Comparison of ENCODE assay signal across 8 cellular contexts in the genomic region with DNA sequence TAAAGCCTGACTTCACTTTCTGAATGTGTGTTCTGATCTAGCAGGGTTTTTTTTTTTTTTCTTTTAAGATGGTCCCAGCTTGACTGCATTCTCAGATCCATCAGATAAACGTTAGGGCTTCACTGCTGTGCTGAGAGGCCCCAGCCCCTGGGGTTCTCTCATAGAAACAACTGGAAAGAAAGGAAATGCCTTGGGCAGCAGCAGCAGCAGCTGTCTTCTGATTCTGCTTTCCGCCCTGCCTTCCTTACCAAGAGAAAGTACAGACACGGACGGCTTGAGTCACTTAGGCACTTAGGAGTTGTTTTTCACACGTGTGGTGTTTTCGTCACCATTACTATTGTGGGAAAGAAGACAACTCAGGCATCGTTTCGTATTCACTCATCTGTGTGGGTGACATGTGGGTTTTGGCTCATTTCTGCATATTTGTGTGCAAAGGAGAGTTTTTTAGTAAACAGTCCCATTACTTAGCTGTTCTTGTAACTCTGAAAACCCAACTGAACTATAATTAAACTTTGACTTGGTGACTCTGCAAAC.
A peak's percentile ranks its signal among the peaks of the same experiment; 100 is the strongest.
DNase-seq lines count a peak whose midpoint lies in the region; ATAC-seq, FAIRE-seq and TF ChIP-seq lines count a peak whose summit lies in the region.

No MANE protein-coding gene starts in this region.

- no peaks in the 10 kb centered on the region for H3K27me3 Mint-ChIP-seq in activated CD8-positive, alpha-beta T cell treated with anti-CD3 and anti-CD28 coated beads for 36 hours
- H3K27me3 Mint-ChIP-seq in natural killer cell treated with Interleukin-12 subunit alpha and Interleukin-12 subunit beta and Interleukin-15 and Interleukin-18, amount 100 ng/mL, for 72 hours, result no peaks in the 10 kb centered on the region
- no peaks in the 10 kb centered on the region for H3K27me3 Mint-ChIP-seq in stimulated activated memory B cell treated with anti-CD40 and anti-IgM and Interleukin-4, amounts not matched to agents 10 μg/mL and 1 μg/mL and 100 μg/mL, for 72 hours

- peak; percentile 91 for FAIRE-seq in endometrium (lab: Jason Lieb, UNC)

- H3K4me1 Mint-ChIP-seq in activated CD8-positive, alpha-beta T cell treated with anti-CD3 and anti-CD28 coated beads for 36 hours (ENCODE audit: low read depth), result peaks cover 62% of the 10 kb centered on the region
- H3K4me1 Mint-ChIP-seq in natural killer cell treated with Interleukin-12 subunit alpha and Interleukin-12 subunit beta and Interleukin-15 and Interleukin-18, amount 100 ng/mL, for 72 hours (ENCODE audit: low read depth in 2 of 2), result peaks cover 53 to 67% of the 10 kb centered on the region in 2 donors
- peaks cover 49% of the 10 kb centered on the region for H3K4me1 Mint-ChIP-seq in stimulated activated memory B cell treated with anti-CD40 and anti-IgM and Interleukin-4, amounts not matched to agents 10 μg/mL and 1 μg/mL and 100 μg/mL, for 72 hours

- ATAC-seq in GM19328 (IDR thresholded peaks at IDR 0.05; ENCODE audit: unreplicated experiment), result peak; percentile 79
- peak; percentile 57 for ATAC-seq in HG03442 (IDR thresholded peaks at IDR 0.05; ENCODE audit: unreplicated experiment)
- peak; percentile 64 for ATAC-seq in activated CD8-positive, alpha-beta T cell treated with anti-CD3 and anti-CD28 coated beads for 36 hours
- ATAC-seq in natural killer cell treated with Interleukin-12 subunit alpha and Interleukin-12 subunit beta and Interleukin-15 and Interleukin-18, amount 100 ng/mL, for 72 hours, result peak; percentile 77 to 90
- ATAC-seq in stimulated activated memory B cell treated with anti-CD40 and anti-IgM and Interleukin-4, amounts not matched to agents 10 μg/mL and 1 μg/mL and 100 μg/mL, for 72 hours, result peak; percentile 90

- POLR2A ChIA-PET in activated CD8-positive, alpha-beta T cell treated with anti-CD3 and anti-CD28 coated beads for 36 hours (lab: Charles Lee), result interaction anchor here (0.8 to 2.9 kb wide), 10 partner anchors 23 to 967 kb away, joined by 3 to 20 read pairs (median 6); no protein-coding TSS in a partner anchor

- H3K9me3 Mint-ChIP-seq in activated CD8-positive, alpha-beta T cell treated with anti-CD3 and anti-CD28 coated beads for 36 hours, result no peaks in the 10 kb centered on the region
- no peaks in the 10 kb centered on the region for H3K9me3 Mint-ChIP-seq in natural killer cell treated with Interleukin-12 subunit alpha and Interleukin-12 subunit beta and Interleukin-15 and Interleukin-18, amount 100 ng/mL, for 72 hours
- H3K9me3 Mint-ChIP-seq in stimulated activated memory B cell treated with anti-CD40 and anti-IgM and Interleukin-4, amounts not matched to agents 10 μg/mL and 1 μg/mL and 100 μg/mL, for 72 hours, result no peaks in the 10 kb centered on the region

- DNase-seq in A172 (ENCODE audit: low spot score) (peak; percentile 81), NCI-H146 treated with DMSO at 0.1 percent for 48 hours (lab: John Stamatoyannopoulos, UW; ENCODE audit: unreplicated experiment) (no peak)
- peak; percentile 90 for DNase-seq in activated CD8-positive, alpha-beta T cell treated with anti-CD3 and anti-CD28 coated beads for 36 hours
- DNase-seq in natural killer cell treated with Interleukin-12 subunit alpha and Interleukin-12 subunit beta and Interleukin-15 and Interleukin-18, amount 100 ng/mL, for 72 hours (ENCODE audit: low spot score), result peak; percentile 87

- intact Hi-C loops in activated CD8-positive, alpha-beta T cell treated with anti-CD3 and anti-CD28 coated beads for 36 hours (cut with micrococcal nuclease), result loop anchor here (5.0 kb wide), 4 partner anchors 45 to 545 kb away; no protein-coding TSS in a partner anchor

- CTCF ChIA-PET in activated CD8-positive, alpha-beta T cell treated with anti-CD3 and anti-CD28 coated beads for 36 hours (lab: Charles Lee), result interaction anchor here (0.6 to 2.0 kb wide), 8 partner anchors 23 to 543 kb away, joined by 3 to 6 read pairs (median 3); no protein-coding TSS in a partner anchor

- TF ChIP-seq CTCF in activated CD8-positive, alpha-beta T cell treated with anti-CD3 and anti-CD28 coated beads for 36 hours (IDR thresholded peaks at IDR 0.05), result no peak

- peak overlapping the region; percentile 53 for H3K4me3 Mint-ChIP-seq in activated CD8-positive, alpha-beta T cell treated with anti-CD3 and anti-CD28 coated beads for 36 hours
- peak overlapping the region; percentile 87 for H3K4me3 Mint-ChIP-seq in natural killer cell treated with Interleukin-12 subunit alpha and Interleukin-12 subunit beta and Interleukin-15 and Interleukin-18, amount 100 ng/mL, for 72 hours
- peak overlapping the region; percentile 47 for H3K4me3 Mint-ChIP-seq in stimulated activated memory B cell treated with anti-CD40 and anti-IgM and Interleukin-4, amounts not matched to agents 10 μg/mL and 1 μg/mL and 100 μg/mL, for 72 hours

- H3K27ac Mint-ChIP-seq in activated CD8-positive, alpha-beta T cell treated with anti-CD3 and anti-CD28 coated beads for 36 hours, result peak overlapping the region; percentile 87
- H3K27ac Mint-ChIP-seq in natural killer cell treated with Interleukin-12 subunit alpha and Interleukin-12 subunit beta and Interleukin-15 and Interleukin-18, amount 100 ng/mL, for 72 hours, result peak overlapping the region; percentile 90 to 92
- peak overlapping the region; percentile 90 for H3K27ac Mint-ChIP-seq in stimulated activated memory B cell treated with anti-CD40 and anti-IgM and Interleukin-4, amounts not matched to agents 10 μg/mL and 1 μg/mL and 100 μg/mL, for 72 hours

- H3K36me3 Mint-ChIP-seq in activated CD8-positive, alpha-beta T cell treated with anti-CD3 and anti-CD28 coated beads for 36 hours (ENCODE audit: low read depth), result peaks cover 54% of the 10 kb centered on the region
- peaks cover 23% of the 10 kb centered on the region for H3K36me3 Mint-ChIP-seq in natural killer cell treated with Interleukin-12 subunit alpha and Interleukin-12 subunit beta and Interleukin-15 and Interleukin-18, amount 100 ng/mL, for 72 hours
- peaks cover 75% of the 10 kb centered on the region for H3K36me3 Mint-ChIP-seq in stimulated activated memory B cell treated with anti-CD40 and anti-IgM and Interleukin-4, amounts not matched to agents 10 μg/mL and 1 μg/mL and 100 μg/mL, for 72 hours
